Comparison of ENCODE assay signal across 21 cellular contexts in genomic region chr1:163395767-163396166, GRCh38.
DNase-seq lines count a peak whose midpoint lies in the region; ATAC-seq and TF ChIP-seq lines count a peak whose summit lies in the region.
"Had no signal": no experiment of that assay in that cellular context is flagged by ENCODE, and none has a peak within 500 bp of the region (broad histone marks: within the 10 kb centered on the region; RNA-seq: fewer than 3 reads in every experiment).

No MANE protein-coding gene starts in this region.

- H3F3A ChIP-seq in SK-N-SH (replicated peaks; ENCODE audit: insufficient read depth): no peaks in the 10 kb centered on the region
- no peaks in the 10 kb centered on the region for H3F3A ChIP-seq in GM23248 (ENCODE audit: insufficient read depth)

- H2AFZ ChIP-seq in SK-N-SH (ENCODE audit: low read depth) (no peak overlapping the region), fibroblast of lung (ENCODE audit: low read length) (no peak overlapping the region), GM23248 (no peak overlapping the region)

- no peak for ATAC-seq in SK-N-SH treated with all-trans-retinoic acid at 6 μM for 48 hours
- ATAC-seq in stimulated activated effector memory CD8-positive, alpha-beta T cell treated with anti-CD3 and anti-CD28 coated beads, Interleukin-12 subunit alpha, Interleukin-12 subunit beta, amount 100 ng/mL, for 72 hours: no peak
- ATAC-seq: CD8-positive, alpha-beta T cell; T-cell had no signal

- H3K27me3 ChIP-seq in SK-N-SH (ENCODE audit: insufficient read depth): no peaks in the 10 kb centered on the region
- H3K27me3 ChIP-seq in fibroblast of lung (ENCODE audit: control insufficient read depth, insufficient read depth, low read length): peaks cover 2% of the 10 kb centered on the region
- peaks cover 13% of the 10 kb centered on the region; the same call in 1 of the 2 replicates for H3K27me3 ChIP-seq in GM23248 (replicated peaks; ENCODE audit: insufficient read depth)

- H3K9me3 Mint-ChIP-seq in stimulated activated effector memory CD8-positive, alpha-beta T cell treated with anti-CD3 and anti-CD28 coated beads, Interleukin-12 subunit alpha, Interleukin-12 subunit beta, amount 100 ng/mL, for 72 hours: no peaks in the 10 kb centered on the region
- H3K9me3 Mint-ChIP-seq: CD8-positive, alpha-beta T cell; H9; T-cell had no signal

- no peaks in the 10 kb centered on the region for H3K36me3 Mint-ChIP-seq in stimulated activated effector memory CD8-positive, alpha-beta T cell treated with anti-CD3 and anti-CD28 coated beads, Interleukin-12 subunit alpha, Interleukin-12 subunit beta, amount 100 ng/mL, for 72 hours
- H3K36me3 Mint-ChIP-seq: CD8-positive, alpha-beta T cell; T-cell had no signal

- in situ Hi-C loops in GM23248 (cut with MboI): no loop called here

- POLR2A ChIA-PET in SK-N-SH (lab: Yijun Ruan, JAX): no interaction called here

- no peaks in the 10 kb centered on the region; a peak in 2 of 4 replicates for H3K4me1 ChIP-seq in SK-N-SH (ENCODE audit: control insufficient read depth in 1 of 2, insufficient read depth in 2 of 2, low read depth in 1 of 2, low read length in 1 of 2)
- no peaks in the 10 kb centered on the region for H3K4me1 ChIP-seq in fibroblast of lung (ENCODE audit: control insufficient read depth, extremely low read depth, insufficient read depth, low read length)
- no peaks in the 10 kb centered on the region for H3K4me1 ChIP-seq in GM23248 (ENCODE audit: insufficient read depth)
- H3K4me1 ChIP-seq: BE2C, SJSA1 had no signal

- CTCF ChIA-PET in SK-N-SH (lab: Yijun Ruan, JAX): no interaction called here

- TF ChIP-seq CTCF in SK-N-SH (IDR thresholded peaks at IDR 0.05) (no peak), fibroblast of lung (conservative IDR thresholded peaks at IDR 0.05 in 1 of 2, IDR thresholded peaks at IDR 0.05 in 1 of 2; ENCODE audit: low read depth in 1 of 2, low read length in 2 of 2) (no peak), coronary artery (IDR thresholded peaks at IDR 0.05) (no peak)

- H3K79me2 ChIP-seq in SK-N-SH (ENCODE audit: insufficient read depth): no peaks in the 10 kb centered on the region
- H3K79me2 ChIP-seq in fibroblast of lung (ENCODE audit: control insufficient read depth, insufficient read depth, low read length): no peaks in the 10 kb centered on the region
- H3K79me2 ChIP-seq in GM23248 (ENCODE audit: insufficient read depth): no peaks in the 10 kb centered on the region

- H3K27ac ChIP-seq in SK-N-SH (ENCODE audit: low read depth in 2 of 2, low read length in 1 of 2) (no peak overlapping the region), SK-N-MC (peak overlapping the region; percentile 74), fibroblast of lung (ENCODE audit: insufficient read depth, low read length) (no peak overlapping the region), coronary artery (no peak overlapping the region), GM23248 (no peak overlapping the region)
- H3K27ac ChIP-seq: SJSA1 had no signal

- H3K4me3 Mint-ChIP-seq in stimulated activated effector memory CD8-positive, alpha-beta T cell treated with anti-CD3 and anti-CD28 coated beads, Interleukin-12 subunit alpha, Interleukin-12 subunit beta, amount 100 ng/mL, for 72 hours: no peak overlapping the region
- H3K4me3 Mint-ChIP-seq: CD8-positive, alpha-beta T cell; H9; T-cell had no signal

- no peaks in the 10 kb centered on the region for H4K20me1 ChIP-seq in SK-N-SH (ENCODE audit: insufficient read depth)
- H4K20me1 ChIP-seq in fibroblast of lung (ENCODE audit: control insufficient read depth, extremely low read depth, insufficient read depth, low read length): no peaks in the 10 kb centered on the region
- H4K20me1 ChIP-seq in GM23248 (ENCODE audit: insufficient read depth): no peaks in the 10 kb centered on the region

- TF ChIP-seq RAD21 in SK-N-SH (IDR thresholded peaks at IDR 0.05; ENCODE audit: low read length): no peak

- DNase-seq in SK-N-SH: no peak
- DNase-seq in SK-N-MC (ENCODE audit: low read depth, low spot score): peak; percentile 96
- peak; percentile 8 to 33 for DNase-seq in fibroblast of lung (ENCODE audit: low read depth in 2 of 2)
- DNase-seq in coronary artery (ENCODE audit: low spot score): no peak
- DNase-seq in GM23248: no peak
- no peak for DNase-seq in NCI-H1048 (lab: John Stamatoyannopoulos, UW)
- DNase-seq in stimulated activated effector memory CD8-positive, alpha-beta T cell treated with anti-CD3 and anti-CD28 coated beads, Interleukin-12 subunit alpha, Interleukin-12 subunit beta, amount 100 ng/mL, for 72 hours (ENCODE audit: low spot score in 2 of 2): no peak
- DNase-seq: BE2C; CD8-positive, alpha-beta T cell; DND-41; GF-D8; H9; MG63; NCI-H1436; NCI-H2081 treated with DMSO at 0.1 percent for 48 hours; NCI-H226; NCI-H526 treated with DMSO at 0.1 percent for 48 hours; RPMI8226; T-cell had no signal

- no peaks in the 10 kb centered on the region for H3K9me3 ChIP-seq in SK-N-SH
- H3K9me3 ChIP-seq in SK-N-MC (ENCODE audit: low read depth, low read length): no peaks in the 10 kb centered on the region
- H3K9me3 ChIP-seq in fibroblast of lung (ENCODE audit: control insufficient read depth, insufficient read depth, low read depth, low read length): no peaks in the 10 kb centered on the region
- no peaks in the 10 kb centered on the region for H3K9me3 ChIP-seq in GM23248 (ENCODE audit: low read depth)
- H3K9me3 ChIP-seq: BE2C, MG63, SJSA1 had no signal

- H3K9ac ChIP-seq in SK-N-SH: no peak overlapping the region
- H3K9ac ChIP-seq in SK-N-MC (ENCODE audit: insufficient read length): no peak overlapping the region
- no peak overlapping the region for H3K9ac ChIP-seq in fibroblast of lung (ENCODE audit: insufficient read depth, low read length)
- no peak overlapping the region for H3K9ac ChIP-seq in GM23248

- H3K36me3 ChIP-seq in SK-N-SH (replicated peaks in 1 of 2; ENCODE audit: control insufficient read depth in 1 of 2, insufficient read depth in 2 of 2, low read length in 1 of 2) (no peaks in the 10 kb centered on the region), SK-N-MC (ENCODE audit: insufficient read depth, low read length) (no peaks in the 10 kb centered on the region), fibroblast of lung (ENCODE audit: control insufficient read depth, insufficient read depth, low read length) (no peaks in the 10 kb centered on the region), GM23248 (ENCODE audit: low read depth) (no peaks in the 10 kb centered on the region)
- H3K36me3 ChIP-seq: BE2C, MG63, SJSA1 had no signal

- no peak overlapping the region for H3K27ac Mint-ChIP-seq in stimulated activated effector memory CD8-positive, alpha-beta T cell treated with anti-CD3 and anti-CD28 coated beads, Interleukin-12 subunit alpha, Interleukin-12 subunit beta, amount 100 ng/mL, for 72 hours
- H3K27ac Mint-ChIP-seq: CD8-positive, alpha-beta T cell; T-cell had no signal

- H3K4me3 ChIP-seq in SK-N-SH (ENCODE audit: low read depth in 2 of 2, low read length in 1 of 2): no peak overlapping the region
- peak overlapping the region; percentile 34 for H3K4me3 ChIP-seq in SK-N-MC
- H3K4me3 ChIP-seq in fibroblast of lung (replicated peaks in 1 of 4; ENCODE audit: control extremely low read depth in 1 of 4, insufficient read depth in 1 of 4, low read depth in 3 of 4, low read length in 4 of 4): no peak overlapping the region
- H3K4me3 ChIP-seq in coronary artery: no peak overlapping the region
- H3K4me3 ChIP-seq in GM23248: no peak overlapping the region
- H3K4me3 ChIP-seq: MG63, SJSA1 had no signal

- no peak for TF ChIP-seq EP300 in SK-N-SH (IDR thresholded peaks at IDR 0.05; ENCODE audit: borderline replicate concordance in 1 of 2, low read depth in 1 of 2, low read length in 1 of 2)

- H3K9me2 ChIP-seq in SK-N-SH (no peaks in the 10 kb centered on the region), GM23248 (ENCODE audit: insufficient read depth) (no peaks in the 10 kb centered on the region)

- no peaks in the 10 kb centered on the region for H3K4me1 Mint-ChIP-seq in stimulated activated effector memory CD8-positive, alpha-beta T cell treated with anti-CD3 and anti-CD28 coated beads, Interleukin-12 subunit alpha, Interleukin-12 subunit beta, amount 100 ng/mL, for 72 hours
- H3K4me1 Mint-ChIP-seq: T-cell had no signal

- H3K4me2 ChIP-seq in SK-N-SH (no peak overlapping the region), fibroblast of lung (ENCODE audit: extremely low read depth, insufficient read depth, low read length) (no peak overlapping the region), GM23248 (ENCODE audit: unreplicated experiment) (no peak overlapping the region)

TF ChIP-seq in SK-N-SH treated with all-trans-retinoic acid at 6 μM for 48 hours, 23 proteins besides CTCF, POLR2A, EP300 and RAD21 (continues in another document):
- TF ChIP-seq ZFP30 (CRISPR knock-in tag; IDR thresholded peaks at IDR 0.05): 0 out of 2 replicates have a peak, but pooled peaks have one; percentile 44
- no peak for TF ChIP-seq ARNTL (CRISPR knock-in tag; IDR thresholded peaks at IDR 0.05; ENCODE audit: borderline replicate concordance, low read depth)
- TF ChIP-seq ZNF565 (CRISPR knock-in tag; conservative IDR thresholded peaks at IDR 0.05; ENCODE audit: low read depth): no peak
- no peak for TF ChIP-seq PPARA (CRISPR knock-in tag; IDR thresholded peaks at IDR 0.05; ENCODE audit: borderline replicate concordance)
- TF ChIP-seq BACH2 (CRISPR knock-in tag; IDR thresholded peaks at IDR 0.05; ENCODE audit: borderline replicate concordance): no peak
- TF ChIP-seq ISL1 (CRISPR knock-in tag; IDR thresholded peaks at IDR 0.05): peak; percentile 92

TF ChIP-seq in SK-N-SH, 30 proteins besides CTCF, POLR2A, EP300 and RAD21 (continues in another document):
- TF ChIP-seq IRF3 (IDR thresholded peaks at IDR 0.05; ENCODE audit: low read depth, low read length) (no peak), EZH2phosphoT487 (IDR thresholded peaks at IDR 0.05; ENCODE audit: borderline replicate concordance, low read depth) (no peak), RCOR1 (IDR thresholded peaks at IDR 0.05; ENCODE audit: low read length) (no peak), MAX (IDR thresholded peaks at IDR 0.05; ENCODE audit: low read depth) (no peak), GABPA (IDR thresholded peaks at IDR 0.05; ENCODE audit: low read depth) (no peak), POLR2AphosphoS5 (IDR thresholded peaks at IDR 0.05; ENCODE audit: low read depth, low read length) (no peak), ELF1 (IDR thresholded peaks at IDR 0.05) (no peak), FOSL2 (IDR thresholded peaks at IDR 0.05; ENCODE audit: borderline replicate concordance, low read depth) (no peak)

Comparison
In these comparisons a context has a peak if more than half of its experiments do, and no peak if none do; other contexts are left out.
1. DNase-seq: peak in SK-N-MC (single experiment) and fibroblast of lung (2 of 2); none in SK-N-SH (single experiment), coronary artery (single experiment), GM23248 (single experiment), NCI-H1048 (single experiment) and stimulated activated effector memory CD8-positive, alpha-beta T cell treated with anti-CD3 and anti-CD28 coated beads, Interleukin-12 subunit alpha, Interleukin-12 subunit beta, amount 100 ng/mL, for 72 hours (0 of 2).